ENCODE assay signal across 24 cellular contexts in genomic region chr10:132793213-132793612, GRCh38. TPM values are rescaled to one million over a fixed set of nuclear protein-coding genes. Genes with fewer than 3 reads are reported as not detected.
"Had no signal": no experiment of that assay in that cellular context is flagged by ENCODE, and none has a peak within 500 bp of the region (broad histone marks: within the 10 kb centered on the region; RNA-seq: fewer than 3 reads in every experiment).

No MANE protein-coding gene starts in this region.

- H3K9me3 ChIP-seq: colonic mucosa, sigmoid colon, thoracic aorta had no signal

- H3K36me3 Mint-ChIP-seq: naive B cell; stimulated activated naive B cell treated with anti-CD40 and anti-IgM and Interleukin-4, amounts not matched to agents 10 μg/mL and 1 μg/mL and 100 μg/mL, for 72 hours had no signal

- ATAC-seq: stimulated activated naive B cell treated with anti-CD40 and anti-IgM and Interleukin-4, amounts not matched to agents 10 μg/mL and 1 μg/mL and 100 μg/mL, for 72 hours; stimulated activated naive CD8-positive, alpha-beta T cell treated with anti-CD3 and anti-CD28 coated beads, Interleukin-15, amount 100 ng/mL, for 72 hours had no signal

- DNase-seq: colonic mucosa; dermis blood vessel endothelial cell; foreskin melanocyte; head of caudate nucleus; left colon; mesendoderm; naive B cell; posterior cingulate gyrus; sigmoid colon; stimulated activated CD4-positive, alpha-beta T cell treated with anti-CD3 and anti-CD28 coated beads, Interleukin-2, amount 100 ng/mL, for 24 hours; stimulated activated CD4-positive, alpha-beta T cell treated with anti-CD3 and anti-CD28 coated beads, Interleukin-4, amount 100 ng/mL, for 4 hours; stimulated activated naive B cell treated with anti-CD40 and anti-IgM and Interleukin-4, amounts not matched to agents 10 μg/mL and 1 μg/mL and 100 μg/mL, for 72 hours; stimulated activated naive CD8-positive, alpha-beta T cell treated with anti-CD3 and anti-CD28 coated beads, Interleukin-15, amount 100 ng/mL, for 72 hours; trophoblast cell had no signal

- H3K27ac ChIP-seq: colonic mucosa, hepatocyte, sigmoid colon, skin epidermis, thoracic aorta had no signal

- H2AFZ ChIP-seq: hepatocyte had no signal

- H3K36me3 ChIP-seq: colonic mucosa, sigmoid colon, thoracic aorta had no signal

- H3K4me1 Mint-ChIP-seq: naive B cell; nephron; stimulated activated naive CD8-positive, alpha-beta T cell treated with anti-CD3 and anti-CD28 coated beads, Interleukin-15, amount 100 ng/mL, for 72 hours had no signal

- H3K27ac Mint-ChIP-seq: naive B cell; nephron; stimulated activated naive B cell treated with anti-CD40 and anti-IgM and Interleukin-4, amounts not matched to agents 10 μg/mL and 1 μg/mL and 100 μg/mL, for 72 hours; stimulated activated naive CD8-positive, alpha-beta T cell treated with anti-CD3 and anti-CD28 coated beads, Interleukin-15, amount 100 ng/mL, for 72 hours had no signal

- H3K4me3 Mint-ChIP-seq: naive B cell; nephron; stimulated activated naive B cell treated with anti-CD40 and anti-IgM and Interleukin-4, amounts not matched to agents 10 μg/mL and 1 μg/mL and 100 μg/mL, for 72 hours; stimulated activated naive CD8-positive, alpha-beta T cell treated with anti-CD3 and anti-CD28 coated beads, Interleukin-15, amount 100 ng/mL, for 72 hours had no signal

- H3K4me3 ChIP-seq: colonic mucosa, hepatocyte, sigmoid colon, skin epidermis, thoracic aorta had no signal

- H3K4me2 ChIP-seq: hepatocyte had no signal

- H3K9me3 Mint-ChIP-seq: naive B cell; nephron; stimulated activated naive B cell treated with anti-CD40 and anti-IgM and Interleukin-4, amounts not matched to agents 10 μg/mL and 1 μg/mL and 100 μg/mL, for 72 hours; stimulated activated naive CD8-positive, alpha-beta T cell treated with anti-CD3 and anti-CD28 coated beads, Interleukin-15, amount 100 ng/mL, for 72 hours had no signal

RNA-seq across cellular contexts. Expression of gene NKX6-2, which starts 7.3 kb away (rescaled TPM):
- total RNA-seq: colonic mucosa, dermis blood vessel endothelial cell, left colon, liver, lung microvascular endothelial cell, osteoblast, pulmonary artery endothelial cell, sigmoid colon, subcutaneous adipose tissue, urinary bladder had no signal
